9 cellular contexts compared by ENCODE assay signal in genomic region chr2:34828481-34828880, GRCh38.
"Had no signal": no experiment of that assay in that cellular context is flagged by ENCODE, and none has a peak within 500 bp of the region (broad histone marks: within the 10 kb centered on the region; RNA-seq: fewer than 3 reads in every experiment).

No MANE protein-coding gene starts in this region.

- FAIRE-seq: H1, H54 had no signal

- DNase-seq: H9, HCEC 1CT, IMR-90, Kasumi-1, KG1 had no signal

- H3K4me2 ChIP-seq: GM23338 had no signal

- ATAC-seq: GM23338 had no signal

- H3K4me3 ChIP-seq: GM23338 had no signal

- H2AFZ ChIP-seq: GM23338 had no signal

- H3K27ac ChIP-seq: HL-60 had no signal
